Comparison of ENCODE assay signal across 21 cellular contexts in genomic region chr17:78234261-78234865, GRCh38. TPM values are rescaled to one million over a fixed set of nuclear protein-coding genes. Genes with fewer than 3 reads are reported as not detected.
DNase-seq lines count a peak whose midpoint lies in the region; ATAC-seq and TF ChIP-seq lines count a peak whose summit lies in the region.
"Had no signal": no experiment of that assay in that cellular context is flagged by ENCODE, and none has a peak within 500 bp of the region (broad histone marks: within the 10 kb centered on the region; RNA-seq: fewer than 3 reads in every experiment).

No MANE protein-coding gene starts in this region.

- H4K8ac ChIP-seq in mesenchymal stem cell (ENCODE audit: low read length) = no peak overlapping the region

- H2AK5ac ChIP-seq in mesenchymal stem cell (ENCODE audit: low read length, severe bottlenecking) = no peak overlapping the region

- no peak overlapping the region for H3K4me2 ChIP-seq in mesenchymal stem cell (ENCODE audit: low read length, poor library complexity, severe bottlenecking)

- peak overlapping the region; percentile 45 for H4K91ac ChIP-seq in mesenchymal stem cell (ENCODE audit: low read length)

- peak overlapping the region; percentile 30 for H3K27ac ChIP-seq in left ventricle myocardium inferior (replicated peaks)
- H3K27ac ChIP-seq in cingulate gyrus (ENCODE audit: low read depth, low read length) = peak overlapping the region; percentile 99
- no peak overlapping the region for H3K27ac ChIP-seq in mesenchymal stem cell (ENCODE audit: low read length, poor library complexity, severe bottlenecking)
- H3K27ac ChIP-seq: GM23248, RWPE1 had no signal

- H3K4me3 Mint-ChIP-seq in MCF 10A (ENCODE audit: unreplicated experiment) = no peak overlapping the region

- no peak overlapping the region for H2BK15ac ChIP-seq in mesenchymal stem cell (ENCODE audit: low read depth, poor library complexity, severe bottlenecking)

- no peak overlapping the region for H3K27ac Mint-ChIP-seq in MCF 10A (ENCODE audit: low read depth, unreplicated experiment)
- H3K27ac Mint-ChIP-seq: CD4-positive, alpha-beta memory T cell had no signal

- H2BK12ac ChIP-seq in mesenchymal stem cell (ENCODE audit: low read length in 2 of 2) = no peak overlapping the region

- H3K14ac ChIP-seq in mesenchymal stem cell (ENCODE audit: low read length in 2 of 2) = no peak overlapping the region

- H3K36me3 Mint-ChIP-seq in MCF 10A (ENCODE audit: insufficient read depth, unreplicated experiment) = peaks cover 6% of the 10 kb centered on the region
- H3K36me3 Mint-ChIP-seq: CD4-positive, alpha-beta memory T cell had no signal

- H3K4me1 Mint-ChIP-seq in MCF 10A (ENCODE audit: insufficient read depth, unreplicated experiment) = no peaks in the 10 kb centered on the region

- no peaks in the 10 kb centered on the region for H3K9me3 Mint-ChIP-seq in MCF 10A (ENCODE audit: unreplicated experiment)
- H3K9me3 Mint-ChIP-seq: CD4-positive, alpha-beta memory T cell had no signal

- no peak overlapping the region for H3K4me3 ChIP-seq in left ventricle myocardium inferior
- H3K4me3 ChIP-seq in mesenchymal stem cell (ENCODE audit: insufficient read depth in 1 of 2, low read depth in 1 of 2, low read length in 2 of 2) = no peak overlapping the region
- H3K4me3 ChIP-seq: GM23248, K562 had no signal

- TF ChIP-seq CTCF in left ventricle myocardium inferior (IDR thresholded peaks at IDR 0.05; ENCODE audit: borderline replicate concordance) (no peak), MCF 10A (IDR thresholded peaks at IDR 0.05; ENCODE audit: unreplicated experiment) (no peak)

- no peak overlapping the region for H3K9ac ChIP-seq in mesenchymal stem cell (ENCODE audit: low read length)
- H3K9ac ChIP-seq: GM23248 had no signal

- peaks cover 14% of the 10 kb centered on the region for H3K27me3 Mint-ChIP-seq in MCF 10A (ENCODE audit: insufficient read depth, unreplicated experiment)

- intact Hi-C loops in left ventricle myocardium inferior (cut with micrococcal nuclease) = no loop called here
- intact Hi-C loops in cardiac septum (cut with DNase I) = no loop called here
- intact Hi-C loops in MCF 10A (cut with micrococcal nuclease) = no loop called here

- H2BK120ac ChIP-seq in mesenchymal stem cell (ENCODE audit: low read depth, low read length) = no peak overlapping the region

- no peak overlapping the region for H2AFZ ChIP-seq in mesenchymal stem cell (ENCODE audit: low read depth, low read length)
- H2AFZ ChIP-seq: GM23248 had no signal

- no peaks in the 10 kb centered on the region for H3K9me3 ChIP-seq in left ventricle myocardium inferior (replicated peaks)
- no peaks in the 10 kb centered on the region for H3K9me3 ChIP-seq in mesenchymal stem cell (ENCODE audit: control insufficient read depth, low read length)
- H3K9me3 ChIP-seq: BE2C had no signal

- H3K4ac ChIP-seq in mesenchymal stem cell (ENCODE audit: low read depth in 1 of 2, low read length in 2 of 2) = no peak overlapping the region

- DNase-seq in left ventricle myocardium inferior (no peak), cardiac septum (ENCODE audit: low spot score) (no peak), mesenchymal stem cell (no peak), NCI-H345 (lab: John Stamatoyannopoulos, UW) (no peak), MCF 10A (ENCODE audit: unreplicated experiment) (no peak)
- DNase-seq: BE2C; CD4-positive, alpha-beta memory T cell; DMS153; GDM1; GM23248; NCI-H1105 treated with DMSO at 0.1 percent for 48 hours; NCI-H1694; NCI-H510A treated with DMSO at 0.1 percent for 48 hours; NCI-H774; PC-3; SIG-M5 had no signal

- CTCF ChIA-PET in MCF 10A (lab: Yijun Ruan, JAX) = interaction anchor here (0.5 to 1.0 kb wide), 2 partner anchors 16 to 194 kb away, joined by 3 to 4 read pairs; no protein-coding TSS in a partner anchor

- ATAC-seq in GM21367 (IDR thresholded peaks at IDR 0.05; ENCODE audit: unreplicated experiment) = no peak
- ATAC-seq: K562, PC-3 had no signal

- no peak overlapping the region for H3K18ac ChIP-seq in mesenchymal stem cell (ENCODE audit: low read depth in 1 of 2, low read length in 2 of 2)

- peaks cover 6% of the 10 kb centered on the region for H3K4me1 ChIP-seq in left ventricle myocardium inferior
- H3K4me1 ChIP-seq in mesenchymal stem cell (ENCODE audit: control insufficient read depth, insufficient read depth, low read depth, low read length) = peaks cover 21% of the 10 kb centered on the region

- no peak overlapping the region for H3K23ac ChIP-seq in mesenchymal stem cell (ENCODE audit: low read length in 2 of 2)

- no peak overlapping the region for H2BK5ac ChIP-seq in mesenchymal stem cell (ENCODE audit: low read depth, low read length, poor library complexity, severe bottlenecking)

- H3K36me3 ChIP-seq in left ventricle myocardium inferior = no peaks in the 10 kb centered on the region
- H3K36me3 ChIP-seq in mesenchymal stem cell (ENCODE audit: control insufficient read depth in 1 of 2, insufficient read depth in 2 of 2, low read depth in 1 of 2, low read length in 2 of 2) = peaks cover 0 to 5% of the 10 kb centered on the region in 2 experiments
- H3K36me3 ChIP-seq: BE2C had no signal

- 87% methylated on average over 17 of the region's 17 CpGs for WGBS in mesenchymal stem cell

- H3K27me3 ChIP-seq in left ventricle myocardium inferior (ENCODE audit: low read depth) (peaks cover 44% of the 10 kb centered on the region), mesenchymal stem cell (ENCODE audit: control insufficient read depth in 1 of 2, insufficient read depth in 1 of 2, low read length in 2 of 2) (peaks cover 29 to 59% of the 10 kb centered on the region in 2 experiments)
- H3K27me3 ChIP-seq: BE2C had no signal

- H3K79me1 ChIP-seq in mesenchymal stem cell (replicated peaks; ENCODE audit: low read length, poor library complexity, severe bottlenecking) = no peaks in the 10 kb centered on the region

- POLR2A ChIA-PET in MCF 10A (lab: Yijun Ruan, JAX) = no interaction called here

- BruUV-seq in MCF 10A (replicated peaks; lab: Mats Ljungman, UMichigan) = no TSS peak

RNA-seq across cellular contexts. Expression of gene TMEM235, which starts 2.9 kb away (rescaled TPM):
- total RNA-seq in left ventricle myocardium inferior (not detected), cardiac septum (not detected), MCF 10A (2022) (not detected in 2 replicates)
- polyA plus RNA-seq in mesenchymal stem cell (2013, experiment 1 of 2) = not detected
- not detected for polyA plus RNA-seq in mesenchymal stem cell (2013, experiment 2 of 2)
- total RNA-seq: CD4-positive, alpha-beta memory T cell; Daoy; GM23248; K562; PC-3 had no signal
- polyA plus RNA-seq: CD4-positive, alpha-beta memory T cell; GM23248; K562 had no signal

RNA-seq across cellular contexts. Expression of gene BIRC5, which starts 20.3 kb away (rescaled TPM):
- total RNA-seq in left ventricle myocardium inferior (0.69 TPM), cardiac septum (0.38 TPM), MCF 10A (2022) (24.6 and 45.6 TPM in 2 replicates)
- polyA plus RNA-seq in mesenchymal stem cell (2013, experiment 1 of 2) = 8.4 TPM
- 6.9 TPM for polyA plus RNA-seq in mesenchymal stem cell (2013, experiment 2 of 2)

RNA-seq across cellular contexts. Expression of gene AFMID, which starts 47.2 kb away (rescaled TPM):
- 22.5 TPM for total RNA-seq in left ventricle myocardium inferior
- total RNA-seq in cardiac septum = 22.3 TPM
- polyA plus RNA-seq in mesenchymal stem cell (2013, experiment 1 of 2) = 42.7 TPM
- 42.4 TPM for polyA plus RNA-seq in mesenchymal stem cell (2013, experiment 2 of 2)
- 18.7 and 22.2 TPM in 2 replicates for total RNA-seq in MCF 10A (2022)

RNA-seq across cellular contexts. Expression of gene TK1, which starts 47.5 kb away (rescaled TPM):
- total RNA-seq in left ventricle myocardium inferior (1.8 TPM), cardiac septum (1.2 TPM), MCF 10A (2022) (8.5 and 21.4 TPM in 2 replicates)
- 20.4 TPM for polyA plus RNA-seq in mesenchymal stem cell (2013, experiment 1 of 2)
- 21.2 TPM for polyA plus RNA-seq in mesenchymal stem cell (2013, experiment 2 of 2)

Comparison
In these comparisons a context has a peak if more than half of its experiments do, and no peak if none do; other contexts are left out.
1. RNA of gene BIRC5, which starts 20.3 kb away (total RNA-seq): 24.6 to 45.6 TPM in MCF 10A; 0.69 TPM in left ventricle myocardium inferior (single experiment) and 0.38 TPM in cardiac septum (single experiment); every median in the first group is over 10 times any median in the second.